8 cellular contexts compared by ENCODE assay signal in the genomic region with DNA sequence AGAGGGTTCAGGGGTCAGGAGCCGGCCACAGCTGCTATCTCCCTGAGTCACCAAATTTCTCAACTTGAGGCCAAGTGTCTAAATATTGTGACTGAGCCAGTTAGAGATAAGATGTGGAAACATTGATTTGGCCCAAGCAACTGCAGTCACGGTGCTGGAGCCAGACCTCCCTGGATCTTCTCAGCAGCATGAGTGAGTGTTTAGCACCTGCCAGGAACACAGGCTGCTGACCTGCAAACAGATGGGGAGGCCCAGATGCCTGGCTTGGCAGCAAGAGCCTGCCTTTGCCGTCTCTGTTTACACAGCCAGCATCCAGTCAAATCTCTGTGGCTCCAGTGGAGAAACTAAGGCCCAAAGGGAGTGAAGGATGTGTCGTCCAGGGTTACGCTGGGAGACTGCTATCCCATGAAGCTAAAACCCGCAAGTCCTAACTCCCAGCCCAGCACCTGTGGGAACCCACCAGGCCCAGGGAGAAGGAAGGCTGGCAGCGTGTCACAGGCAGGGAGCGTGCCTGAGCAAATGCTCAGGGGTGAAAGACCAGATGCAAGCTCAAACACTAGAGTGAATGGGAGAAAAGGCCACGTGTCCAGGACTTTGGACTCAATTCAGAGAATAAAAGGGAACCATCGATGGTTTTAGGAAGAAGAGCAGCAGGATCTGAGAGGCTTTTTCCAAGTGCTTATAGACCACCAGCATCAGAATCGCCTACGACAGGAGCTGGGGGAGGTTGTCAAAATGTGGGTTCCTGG. TPM values are rescaled to one million over a fixed set of nuclear protein-coding genes. Genes with fewer than 3 reads are reported as not detected.
DNase-seq lines count a peak whose midpoint lies in the region; ATAC-seq, FAIRE-seq and TF ChIP-seq lines count a peak whose summit lies in the region.

No MANE protein-coding gene starts in this region.

- H3K27ac ChIP-seq in HepG2 (ENCODE audit: extremely low read length, insufficient read depth, low read length) = peak overlapping the region; percentile 84
- H3K27ac ChIP-seq in uterus = peak overlapping the region; percentile 95 to 98

- intact Hi-C loops in HepG2 (cut with micrococcal nuclease; ENCODE audit: unreplicated experiment) (loop anchor here (1.0 kb wide), 1 partner anchor 16 kb away; no protein-coding TSS in a partner anchor), uterus (cut with DNase I; ENCODE audit: low total_unique reads) (no loop called here)

- H3K4me3 ChIP-seq in astrocyte of the cerebellum (ENCODE audit: low read depth, low read length) (no peak overlapping the region), HepG2 (replicated peaks in 1 of 3; ENCODE audit: insufficient read depth in 1 of 3, low read depth in 2 of 3, low read length in 3 of 3) (peak overlapping the region in 2 of 3 experiments; percentile 29 to 59; a peak in 4 of 6 replicates), uterus (no peak overlapping the region)

- CTCF ChIA-PET in HepG2 (lab: Yijun Ruan, JAX; ENCODE audit: low intra/inter-chr PET ratio, low total read pairs) = interaction anchor here (1.5 to 2.1 kb wide), 2 partner anchors 25 to 27 kb away, joined by 6 to 15 read pairs; no protein-coding TSS in a partner anchor

- peak overlapping the region; percentile 83 for H3K4me2 ChIP-seq in HepG2 (ENCODE audit: low read depth, low read length)

- WGBS in HepG2 (ENCODE audit: low lambda C conversion rate) = 3% methylated on average over 12 of the region's 12 CpGs

- peaks cover 7% of the 10 kb centered on the region for H3K9me3 ChIP-seq in HepG2 (ENCODE audit: low read length)
- H3K9me3 ChIP-seq in uterus = no peaks in the 10 kb centered on the region

- peak; percentile 80 for TF ChIP-seq RAD21 in HepG2 (CRISPR knock-in tag; IDR thresholded peaks at IDR 0.05)

- no peaks in the 10 kb centered on the region for H3K36me3 ChIP-seq in HepG2 (replicated peaks in 1 of 2; ENCODE audit: control insufficient read depth in 1 of 2, insufficient read depth in 2 of 2, low read length in 2 of 2)
- no peaks in the 10 kb centered on the region for H3K36me3 ChIP-seq in uterus

- no peaks in the 10 kb centered on the region for H3K79me2 ChIP-seq in HepG2 (ENCODE audit: insufficient read depth, low read length)

- TF ChIP-seq POLR2A in HepG2 (IDR thresholded peaks at IDR 0.05; ENCODE audit: insufficient read depth in 1 of 2, low read depth in 2 of 2, low read length in 2 of 2) (peak; percentile 80 to 94), uterus (IDR thresholded peaks at IDR 0.05) (peak in 1 of 2 donors; percentile 25)

- peak; percentile 95 for ATAC-seq in HepG2

- POLR2A ChIA-PET in HepG2 (lab: Yijun Ruan, JAX) = interaction anchor here (0.6 to 4.3 kb wide), 24 partner anchors 8 to 352 kb away, joined by 3 to 126 read pairs (median 5); a partner anchor contains a TSS

- FAIRE-seq in HepG2 (lab: Jason Lieb, UNC) = peak; percentile 92

- TF ChIP-seq CTCF in astrocyte of the cerebellum (IDR thresholded peaks at IDR 0.05; ENCODE audit: low read depth, low read length, missing control alignments) (no peak), HepG2 (CRISPR knock-in tag; IDR thresholded peaks at IDR 0.05) (peak; percentile 90), uterus (IDR thresholded peaks at IDR 0.05) (peak in 1 of 4 experiments; percentile 2)

- DNase-seq in CD1c-positive myeloid dendritic cell (ENCODE audit: extremely low spot score) (peak; percentile 64), NCI-H1694 (lab: John Stamatoyannopoulos, UW) (peak; percentile 76), astrocyte of the cerebellum (ENCODE audit: low read depth) (peak; percentile 75), HepG2 (ENCODE audit: low spot score) (peak; percentile 97), uterus (peak; percentile 91 to 93), OCI-M2 (lab: John Stamatoyannopoulos, UW; ENCODE audit: unreplicated experiment) (no peak), NCI-H1417 treated with DMSO at 0.1 percent for 48 hours (lab: John Stamatoyannopoulos, UW) (no peak), iPS-NIHi11 (ENCODE audit: low spot score) (no peak)

- peak overlapping the region; percentile 68 for H3K9ac ChIP-seq in HepG2 (ENCODE audit: insufficient read depth, low read depth, low read length)

- H3K27me3 ChIP-seq in HepG2 (ENCODE audit: control insufficient read depth in 1 of 2, insufficient read depth in 2 of 2, low read length in 2 of 2) = peaks cover 0 to 4% of the 10 kb centered on the region in 2 experiments; a peak in 1 of 5 replicates
- no peaks in the 10 kb centered on the region for H3K27me3 ChIP-seq in uterus

- H2AFZ ChIP-seq in HepG2 (ENCODE audit: low read length) = no peak overlapping the region

- in situ Hi-C loops in astrocyte of the cerebellum (cut with HindIII; ENCODE audit: low sequenced_read_pairs) = no loop called here
- in situ Hi-C loops in HepG2 (cut with HindIII; ENCODE audit: extremely low pct_ligation_motif_present, low pct_unique_long_range_greater_than_20kb) = no loop called here

- BruUV-seq in HepG2 (replicated peaks; lab: Mats Ljungman, UMichigan) = TSS peak; percentile 97

- TF ChIP-seq EP300 in HepG2 (IDR thresholded peaks at IDR 0.05; ENCODE audit: low read depth in 2 of 2, low read length in 2 of 2) (peak; percentile 82 to 91), HepG2 (CRISPR knock-in tag; IDR thresholded peaks at IDR 0.05; ENCODE audit: borderline replicate concordance) (peak; percentile 72; the same call in 1 of the 2 replicates)

- H3K4me1 ChIP-seq in HepG2 (ENCODE audit: insufficient read depth, low read length) = peaks cover 56% of the 10 kb centered on the region
- peaks cover 21 to 40% of the 10 kb centered on the region in 2 donors for H3K4me1 ChIP-seq in uterus

- H4K20me1 ChIP-seq in HepG2 (ENCODE audit: insufficient read depth, low read length) = no peaks in the 10 kb centered on the region

TF ChIP-seq in HepG2, 621 proteins besides CTCF, POLR2A, EP300 and RAD21 (continues in another document):
- TF ChIP-seq ZC3H13 (CRISPR knock-in tag; IDR thresholded peaks at IDR 0.05) = no peak
- peak; percentile 30; the same call in 1 of the 2 replicates for TF ChIP-seq ZZZ3 (CRISPR knock-in tag; IDR thresholded peaks at IDR 0.05; ENCODE audit: borderline replicate concordance)
- peak; percentile 59; the same call in 1 of the 2 replicates for TF ChIP-seq KLF11 (CRISPR knock-in tag; IDR thresholded peaks at IDR 0.05)
- TF ChIP-seq ZMYM4 (CRISPR knock-in tag; IDR thresholded peaks at IDR 0.05) = peak; percentile 88
- TF ChIP-seq, protein P1, sequence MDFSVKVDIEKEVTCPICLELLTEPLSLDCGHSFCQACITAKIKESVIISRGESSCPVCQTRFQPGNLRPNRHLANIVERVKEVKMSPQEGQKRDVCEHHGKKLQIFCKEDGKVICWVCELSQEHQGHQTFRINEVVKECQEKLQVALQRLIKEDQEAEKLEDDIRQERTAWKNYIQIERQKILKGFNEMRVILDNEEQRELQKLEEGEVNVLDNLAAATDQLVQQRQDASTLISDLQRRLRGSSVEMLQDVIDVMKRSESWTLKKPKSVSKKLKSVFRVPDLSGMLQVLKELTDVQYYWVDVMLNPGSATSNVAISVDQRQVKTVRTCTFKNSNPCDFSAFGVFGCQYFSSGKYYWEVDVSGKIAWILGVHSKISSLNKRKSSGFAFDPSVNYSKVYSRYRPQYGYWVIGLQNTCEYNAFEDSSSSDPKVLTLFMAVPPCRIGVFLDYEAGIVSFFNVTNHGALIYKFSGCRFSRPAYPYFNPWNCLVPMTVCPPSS (IDR thresholded peaks at IDR 0.05) = no peak
- TF ChIP-seq U2AF2 (IDR thresholded peaks at IDR 0.05; ENCODE audit: low read depth, low read length) = no peak
- TF ChIP-seq ZNF260 (CRISPR knock-in tag; IDR thresholded peaks at IDR 0.05; ENCODE audit: borderline replicate concordance, low read depth) = peak; percentile 22; the same call in 1 of the 2 replicates
- TF ChIP-seq SP2 (CRISPR knock-in tag; IDR thresholded peaks at IDR 0.05) = no peak
- peak; percentile 54 for TF ChIP-seq RBM22 (optimal IDR thresholded peaks at IDR 0.05; ENCODE audit: low read length)
- TF ChIP-seq RFXANK (CRISPR knock-in tag; IDR thresholded peaks at IDR 0.05) = peak; percentile 79; the same call in 1 of the 2 replicates
- TF ChIP-seq RARA (CRISPR knock-in tag; IDR thresholded peaks at IDR 0.05) = peak; percentile 95
- no peak for TF ChIP-seq CAMTA2 (CRISPR knock-in tag; IDR thresholded peaks at IDR 0.05; ENCODE audit: borderline replicate concordance)
- peak; percentile 76; the same call in 1 of the 2 replicates for TF ChIP-seq MAF1 (CRISPR knock-in tag; IDR thresholded peaks at IDR 0.05; ENCODE audit: borderline replicate concordance)

RNA-seq across cellular contexts. Expression of a gene that starts 15.9 kb away (rescaled TPM):
- total RNA-seq in HepG2 (2016; rRNA removed; fragmentation: Illumina TruSeq; extraction: Trizol) (not detected in 2 replicates), uterus (100 to 1,000 TPM in 3 of 4 donors, 10 to 100 TPM in 1; 64.7 to 460 (median 140) TPM)
- total RNA-seq in HepG2 (2016; cell fraction: cytosol; rRNA removed; fragmentation: Illumina TruSeq; extraction: Trizol; ENCODE audit: low read depth) = not detected in 2 replicates
- total RNA-seq in HepG2 (2016; cell fraction: insoluble cytoplasmic fraction; rRNA removed; fragmentation: Illumina TruSeq; extraction: Trizol) = not detected in 2 replicates
- total RNA-seq in HepG2 (2016; cell fraction: membrane; rRNA removed; fragmentation: Illumina TruSeq; extraction: Trizol) = not detected in 2 replicates
- total RNA-seq in HepG2 (2016; cell fraction: nucleus; rRNA removed; fragmentation: Illumina TruSeq; extraction: Trizol) = not detected in 2 replicates
- polyA plus RNA-seq in HepG2 (2011; rRNA removed) = not detected in 2 replicates
- polyA plus RNA-seq in HepG2 (2011; cell fraction: cytosol; rRNA removed) = not detected in 2 replicates
- polyA plus RNA-seq in HepG2 (2011; cell fraction: nucleus; rRNA removed) = not detected in 2 replicates
- polyA plus RNA-seq in HepG2 (2012) = not detected in 2 replicates
- polyA plus RNA-seq in HepG2 (2016; cell fraction: cytosol; fragmentation: Illumina TruSeq; extraction: Trizol; ENCODE audit: low read depth) = not detected in 2 replicates
- not detected in 2 replicates for polyA plus RNA-seq in HepG2 (2016; cell fraction: insoluble cytoplasmic fraction; fragmentation: Illumina TruSeq; extraction: Trizol; ENCODE audit: low read depth)
- polyA plus RNA-seq in HepG2 (2016; cell fraction: membrane; fragmentation: Illumina TruSeq; extraction: Trizol; ENCODE audit: low read depth) = not detected in 2 replicates
- not detected in 2 replicates for polyA plus RNA-seq in HepG2 (2016; cell fraction: nucleus; fragmentation: Illumina TruSeq; extraction: Trizol; ENCODE audit: insufficient read depth, low read depth)
- polyA minus RNA-seq in HepG2 (2011; rRNA and poly(A)+ RNA removed; ENCODE audit: low replicate concordance) = not detected in 2 replicates
- polyA minus RNA-seq in HepG2 (2011; cell fraction: cytosol; rRNA and poly(A)+ RNA removed) = not detected in 2 replicates
- polyA minus RNA-seq in HepG2 (2011; cell fraction: nucleus; rRNA and poly(A)+ RNA removed) = not detected in 2 replicates

Comparison
In these comparisons a context has a peak if more than half of its experiments do, and no peak if none do; other contexts are left out.
1. DNase-seq: peak in CD1c-positive myeloid dendritic cell (single experiment), NCI-H1694 (single experiment), astrocyte of the cerebellum (single experiment), HepG2 (single experiment) and uterus (2 of 2); none in OCI-M2 (single experiment), NCI-H1417 treated with DMSO at 0.1 percent for 48 hours (single experiment) and iPS-NIHi11 (single experiment).
2. H3K4me3 ChIP-seq: peak in HepG2 (2 of 3); none in astrocyte of the cerebellum (single experiment) and uterus (0 of 2).
3. RNA of a gene that starts 15.9 kb away (total RNA-seq): 64.7 to 460 TPM in uterus; not detected in HepG2; every median in the first group is over 10 times any median in the second.